8 cellular contexts compared by ENCODE assay signal in genomic region chr15:66504563-66505429, GRCh38. TPM values are rescaled to one million over a fixed set of nuclear protein-coding genes. Genes with fewer than 3 reads are reported as not detected.
DNase-seq lines count a peak whose midpoint lies in the region; ATAC-seq and TF ChIP-seq lines count a peak whose summit lies in the region.

TSS of gene RPL4 (minus strand) at chr15:66504855. CDS start at chr15:66504790, 65 bp downstream.
TSS of gene ZWILCH (plus strand) at chr15:66505326. CDS start at chr15:66505339, 13 bp downstream.

- TF ChIP-seq CTCF in lower leg skin (IDR thresholded peaks at IDR 0.05), result no peak

- no peaks in the 10 kb centered on the region for H3K9me3 Mint-ChIP-seq in activated CD4-positive, alpha-beta memory T cell treated with anti-CD3 and anti-CD28 coated beads for 36 hours

- TF ChIP-seq POLR2A in lower leg skin (IDR thresholded peaks at IDR 0.05), result peak in 1 of 2 donors; percentile 77

- CTCF ChIA-PET in activated CD4-positive, alpha-beta memory T cell treated with anti-CD3 and anti-CD28 coated beads for 36 hours (lab: Charles Lee), result interaction anchor here (1.4 to 3.2 kb wide), 3 partner anchors 7 to 118 kb away, joined by 5 to 18 read pairs (median 11); partner anchors contain the start of genes MAP2K1 and SNAPC5

- H3K4me1 Mint-ChIP-seq in activated CD4-positive, alpha-beta memory T cell treated with anti-CD3 and anti-CD28 coated beads for 36 hours (ENCODE audit: low read depth), result peaks cover 49% of the 10 kb centered on the region

- no peaks in the 10 kb centered on the region for H3K27me3 Mint-ChIP-seq in activated CD4-positive, alpha-beta memory T cell treated with anti-CD3 and anti-CD28 coated beads for 36 hours

- H3K4me3 Mint-ChIP-seq in activated CD4-positive, alpha-beta memory T cell treated with anti-CD3 and anti-CD28 coated beads for 36 hours, result peak within 1 kb of the TSS; percentile 95

- ATAC-seq in GM19043 (IDR thresholded peaks at IDR 0.05; ENCODE audit: low read depth, unreplicated experiment) (peak; percentile 64), HG03378 (IDR thresholded peaks at IDR 0.05; ENCODE audit: unreplicated experiment) (peak; percentile 71)

- intact Hi-C loops in activated CD4-positive, alpha-beta memory T cell treated with anti-CD3 and anti-CD28 coated beads for 36 hours (cut with micrococcal nuclease), result loop anchor here (1.0 to 5.0 kb wide), 4 partner anchors 7 to 637 kb away; partner anchors contain the start of genes MAP2K1, RAB11A, SNAPC5 and TIPIN
- intact Hi-C loops in lower leg skin (cut with DNase I; ENCODE audit: low total_unique reads), result loop anchor here (5.0 kb wide), 1 partner anchor 1292 kb away; the partner anchor contains the start of gene CILP

- DNase-seq in Ammon's horn (ENCODE audit: low spot score), result peak; percentile 83
- peak; percentile 71 for DNase-seq in NCI-H774 (lab: John Stamatoyannopoulos, UW)
- peak; percentile 82 for DNase-seq in activated CD4-positive, alpha-beta memory T cell treated with anti-CD3 and anti-CD28 coated beads for 36 hours
- peak; percentile 71 for DNase-seq in ecto neural progenitor cell (ENCODE audit: low spot score)
- DNase-seq in lower leg skin (ENCODE audit: low spot score in 2 of 2), result peak; percentile 70 to 96
- DNase-seq in stimulated activated CD4-positive, alpha-beta T cell treated with anti-CD3 and anti-CD28 coated beads, TNF-alpha, amount 100 ng/mL, for 1 hour (ENCODE audit: low read depth in 3 of 3, low spot score in 1 of 3), result peak; percentile 35 to 67 (median 52)

- peaks cover 51% of the 10 kb centered on the region for H3K36me3 Mint-ChIP-seq in activated CD4-positive, alpha-beta memory T cell treated with anti-CD3 and anti-CD28 coated beads for 36 hours

- H3K4me3 ChIP-seq in lower leg skin (ENCODE audit: low read depth, poor library complexity, severe bottlenecking), result peak within 1 kb of the TSS; percentile 78

- POLR2A ChIA-PET in activated CD4-positive, alpha-beta memory T cell treated with anti-CD3 and anti-CD28 coated beads for 36 hours (lab: Charles Lee), result interaction anchor here (0.7 to 1.7 kb wide), 9 partner anchors 8 to 212 kb away, joined by 3 to 15 read pairs (median 3); partner anchors contain the start of genes DIS3L and MAP2K1

- H3K27ac Mint-ChIP-seq in activated CD4-positive, alpha-beta memory T cell treated with anti-CD3 and anti-CD28 coated beads for 36 hours, result peak within 1 kb of the TSS; percentile 95

- WGBS in lower leg skin, 2 donors, result 0% methylated on average over 46 of the region's 46 CpGs

RNA-seq across cellular contexts. Expression of gene RPL4, which starts in this region (rescaled TPM):
- total RNA-seq in activated CD4-positive, alpha-beta memory T cell treated with anti-CD3 and anti-CD28 coated beads for 36 hours, result 1,000 to 10,000 TPM; 5,151 to 5,211 TPM
- 1,000 to 10,000 TPM; 4,479 to 8,244 (median 6,347) TPM for total RNA-seq in lower leg skin

RNA-seq across cellular contexts. Expression of gene ZWILCH, which starts in this region (rescaled TPM):
- total RNA-seq in activated CD4-positive, alpha-beta memory T cell treated with anti-CD3 and anti-CD28 coated beads for 36 hours, result 10 to 100 TPM; 29.6 to 31.1 TPM
- 1 to 10 TPM; 2.3 to 4.9 (median 3.6) TPM for total RNA-seq in lower leg skin

Comparison
In these comparisons a context has a peak if more than half of its experiments do, and no peak if none do; other contexts are left out.
1. Peak in every context shown above with its lines: DNase-seq, ATAC-seq and H3K4me3 ChIP-seq.
2. RNA of gene ZWILCH (total RNA-seq): 29.6 to 31.1 TPM in activated CD4-positive, alpha-beta memory T cell treated with anti-CD3 and anti-CD28 coated beads for 36 hours; 2.3 to 4.9 TPM in lower leg skin; every median in the first group is over 4 times any median in the second.